Comparison of ENCODE assay signal across 2 cellular contexts in the genomic region with DNA sequence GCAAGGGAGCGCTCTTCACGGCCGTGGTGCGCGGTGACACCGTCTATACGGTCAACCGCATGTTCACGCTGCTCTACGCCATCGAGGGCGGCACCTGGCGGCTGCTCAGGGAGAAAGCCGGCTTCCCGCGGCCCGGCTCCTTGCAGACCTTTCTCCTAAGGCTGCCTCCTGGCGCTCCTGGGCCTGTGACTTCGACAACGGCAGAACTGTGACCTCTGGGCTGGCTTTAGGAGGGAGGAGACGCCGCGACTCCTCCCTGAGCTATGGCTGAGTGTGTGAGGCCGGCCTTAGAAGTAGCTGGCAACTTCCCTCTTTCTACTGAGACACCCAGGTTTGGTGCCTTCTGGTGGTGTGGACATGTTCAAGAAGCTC.
A peak's percentile ranks its signal among the peaks of the same experiment; 100 is the strongest.
TF ChIP-seq lines count a peak whose summit lies in the region.

No MANE protein-coding gene starts in this region.

TF ChIP-seq in GM12891, 5 proteins besides CTCF, POLR2A, EP300 and RAD21:
- TF ChIP-seq SPI1 (IDR thresholded peaks at IDR 0.05; ENCODE audit: low read depth, low read length) (no peak), POLR2AphosphoS5 (IDR thresholded peaks at IDR 0.05; ENCODE audit: low read depth, low read length) (no peak), TAF1 (IDR thresholded peaks at IDR 0.05; ENCODE audit: low read depth, low read length) (no peak), POU2F2 (IDR thresholded peaks at IDR 0.05; ENCODE audit: low read depth, low read length) (no peak), PAX5 (IDR thresholded peaks at IDR 0.05; ENCODE audit: insufficient read depth, low read length, severe bottlenecking) (no peak)

TF ChIP-seq in H1, 55 proteins besides CTCF, POLR2A, EP300 and RAD21:
- TF ChIP-seq HDAC6 (IDR thresholded peaks at IDR 0.05; ENCODE audit: low read depth, low read length) (no peak), TAF1 (IDR thresholded peaks at IDR 0.05; ENCODE audit: low read depth, low read length) (no peak), GABPA (IDR thresholded peaks at IDR 0.05; ENCODE audit: borderline replicate concordance, insufficient read depth, low read length) (peak; percentile 55; the same call in 1 of the 2 replicates), CREB1 (IDR thresholded peaks at IDR 0.05) (peak; percentile 73), E2F6 (IDR thresholded peaks at IDR 0.05) (peak; percentile 97), MAX (IDR thresholded peaks at IDR 0.05) (peak; percentile 99), MAFK (IDR thresholded peaks at IDR 0.05; ENCODE audit: low read depth, low read length) (no peak), SP2 (IDR thresholded peaks at IDR 0.05; ENCODE audit: low read length) (no peak), RNF2 (IDR thresholded peaks at IDR 0.05; ENCODE audit: borderline replicate concordance, low read depth, low read length, missing control alignments, poor library complexity, severe bottlenecking) (no peak)
